ENCODE assay signal across 16 cellular contexts in genomic region chr3:8644748-8645390, GRCh38. TPM values are rescaled to one million over a fixed set of nuclear protein-coding genes. Genes with fewer than 3 reads are reported as not detected.
"Had no signal": no experiment of that assay in that cellular context is flagged by ENCODE, and none has a peak within 500 bp of the region (broad histone marks: within the 10 kb centered on the region; RNA-seq: fewer than 3 reads in every experiment).

SSUH2 (minus strand) TSS chr3:8644798; CDS start chr3:8644758, 40 bp downstream.

- H3K4me1 ChIP-seq: gastroesophageal sphincter, left ventricle myocardium inferior, lower lobe of right lung, stomach had no signal

- ATAC-seq: esophagus mucosa; gastroesophageal sphincter; left cardiac atrium; lower lobe of right lung; natural killer cell treated with Interleukin-12 subunit alpha and Interleukin-12 subunit beta and Interleukin-15 and Interleukin-18, amount 100 ng/mL, for 72 hours had no signal

- H3K27ac ChIP-seq: gastroesophageal sphincter, left ventricle myocardium inferior, lower lobe of right lung, stomach had no signal

- H3K4me2 ChIP-seq: smooth muscle cell had no signal

- H3K36me3 ChIP-seq: gastroesophageal sphincter, left ventricle myocardium inferior, lower lobe of right lung, stomach had no signal

- DNase-seq: effector memory CD4-positive, alpha-beta T cell; glutamatergic neuron; kidney; left cardiac atrium; left ventricle myocardium inferior; lower lobe of right lung; stimulated activated CD4-positive, alpha-beta T cell treated with anti-CD3 and anti-CD28 coated beads, Interleukin-4, amount 100 ng/mL, for 24 hours; stimulated activated naive CD4-positive, alpha-beta T cell; stomach; trophoblast cell had no signal

- H3K9me3 ChIP-seq: gastroesophageal sphincter, left ventricle myocardium inferior, lower lobe of right lung, stomach had no signal

- H3K27me3 ChIP-seq: gastroesophageal sphincter, stomach had no signal

- H3K4me3 ChIP-seq: gastroesophageal sphincter, left ventricle myocardium inferior, lower lobe of right lung, smooth muscle cell, stomach had no signal

RNA-seq across cellular contexts. Expression of gene SSUH2, which starts in this region (rescaled TPM):
- total RNA-seq: fibroblast of villous mesenchyme; lower lobe of right lung; natural killer cell treated with Interleukin-12 subunit alpha and Interleukin-12 subunit beta and Interleukin-15 and Interleukin-18, amount 100 ng/mL, for 72 hours; pulmonary artery endothelial cell had no signal
- polyA plus RNA-seq: smooth muscle cell had no signal
